Comparison of ENCODE assay signal across 9 cellular contexts in genomic region chr18:55861266-55861665, GRCh38.
DNase-seq lines count a peak whose midpoint lies in the region; TF ChIP-seq lines count a peak whose summit lies in the region.
"Had no signal": no experiment of that assay in that cellular context is flagged by ENCODE, and none has a peak within 500 bp of the region (broad histone marks: within the 10 kb centered on the region; RNA-seq: fewer than 3 reads in every experiment).

No MANE protein-coding gene starts in this region.

- H3K4me3 Mint-ChIP-seq in neural progenitor cell = no peak overlapping the region
- H3K4me3 Mint-ChIP-seq: activated naive CD8-positive, alpha-beta T cell treated with anti-CD3 and anti-CD28 coated beads, Interleukin-2, amount 10 ng/mL, durations not matched to agents 7 days and 5 days had no signal

- H3K4me3 ChIP-seq in OCI-LY1 (ENCODE audit: low read depth, low read length, poor library complexity, severe bottlenecking) (no peak overlapping the region), neural progenitor cell (no peak overlapping the region), ovary (no peak overlapping the region)

- TF ChIP-seq CTCF in OCI-LY1 (IDR thresholded peaks at IDR 0.05; ENCODE audit: low read length) (peak; percentile 30; the same call in 1 of the 2 replicates), neural progenitor cell (IDR thresholded peaks at IDR 0.05) (peak; percentile 57), ovary (IDR thresholded peaks at IDR 0.05) (no peak)

- no peaks in the 10 kb centered on the region for H3F3A ChIP-seq in OCI-LY1 (ENCODE audit: insufficient read depth, low read length)
- peaks cover 4% of the 10 kb centered on the region for H3F3A ChIP-seq in neural progenitor cell (ENCODE audit: low read depth)

- no peak overlapping the region for H3K27ac Mint-ChIP-seq in neural progenitor cell
- H3K27ac Mint-ChIP-seq: activated naive CD8-positive, alpha-beta T cell treated with anti-CD3 and anti-CD28 coated beads, Interleukin-2, amount 10 ng/mL, durations not matched to agents 7 days and 5 days had no signal

- intact Hi-C loops in ovary (cut with DNase I) = loop anchor here in 2 of 4 donors (10.0 kb wide), 2 partner anchors 456 to 626 kb away; no protein-coding TSS in a partner anchor

- H3K4me1 ChIP-seq in OCI-LY1 (ENCODE audit: insufficient read depth, low read length, severe bottlenecking) = no peaks in the 10 kb centered on the region
- H3K4me1 ChIP-seq in neural progenitor cell = peaks cover 60% of the 10 kb centered on the region
- peaks cover 4% of the 10 kb centered on the region for H3K4me1 ChIP-seq in ovary (ENCODE audit: insufficient read depth)

- H3K9me3 ChIP-seq in OCI-LY1 (ENCODE audit: low read length) = no peaks in the 10 kb centered on the region
- H3K9me3 ChIP-seq in neural progenitor cell (ENCODE audit: low read depth) = no peaks in the 10 kb centered on the region
- no peaks in the 10 kb centered on the region for H3K9me3 ChIP-seq in ovary

- H3K27me3 ChIP-seq in OCI-LY1 (ENCODE audit: insufficient read depth, low read length) (no peaks in the 10 kb centered on the region), neural progenitor cell (no peaks in the 10 kb centered on the region), ovary (no peaks in the 10 kb centered on the region)

- no peaks in the 10 kb centered on the region for H3K9me2 ChIP-seq in OCI-LY1 (ENCODE audit: low read depth, low read length)

- H3K27me3 Mint-ChIP-seq in neural progenitor cell (ENCODE audit: insufficient read depth, low read depth) = no peaks in the 10 kb centered on the region
- H3K27me3 Mint-ChIP-seq: activated naive CD8-positive, alpha-beta T cell treated with anti-CD3 and anti-CD28 coated beads, Interleukin-2, amount 10 ng/mL, durations not matched to agents 7 days and 5 days had no signal

- TF ChIP-seq POLR2A in erythroblast (IDR thresholded peaks at IDR 0.05; ENCODE audit: low read length) = no peak
- TF ChIP-seq POLR2A in ovary (IDR thresholded peaks at IDR 0.05) = no peak

- no peaks in the 10 kb centered on the region for H3K36me3 Mint-ChIP-seq in neural progenitor cell
- H3K36me3 Mint-ChIP-seq: activated naive CD8-positive, alpha-beta T cell treated with anti-CD3 and anti-CD28 coated beads, Interleukin-2, amount 10 ng/mL, durations not matched to agents 7 days and 5 days had no signal

- H3K9ac ChIP-seq in OCI-LY1 (ENCODE audit: low read length) (no peak overlapping the region), neural progenitor cell (no peak overlapping the region)

- TF ChIP-seq EP300 in ovary (IDR thresholded peaks at IDR 0.05) = no peak

- peaks cover 39% of the 10 kb centered on the region for H3K4me1 Mint-ChIP-seq in neural progenitor cell
- H3K4me1 Mint-ChIP-seq: activated naive CD8-positive, alpha-beta T cell treated with anti-CD3 and anti-CD28 coated beads, Interleukin-2, amount 10 ng/mL, durations not matched to agents 7 days and 5 days had no signal

- no peak overlapping the region for H3K4me2 ChIP-seq in OCI-LY1 (ENCODE audit: low read length)
- peak overlapping the region; percentile 29 for H3K4me2 ChIP-seq in neural progenitor cell

- H3K9me3 Mint-ChIP-seq in neural progenitor cell = peaks cover 5% of the 10 kb centered on the region
- H3K9me3 Mint-ChIP-seq: activated naive CD8-positive, alpha-beta T cell treated with anti-CD3 and anti-CD28 coated beads, Interleukin-2, amount 10 ng/mL, durations not matched to agents 7 days and 5 days had no signal

- DNase-seq in EH (ENCODE audit: low read depth) (peak; percentile 61), erythroblast (lab: John Stamatoyannopoulos, UW) (peak; percentile 13 to 38), neural progenitor cell (ENCODE audit: low spot score) (peak; percentile 49), NOMO-1 treated with dmso at 0.1 percent for 144 hours (lab: John Stamatoyannopoulos, UW; ENCODE audit: unreplicated experiment) (no peak), ovary (no peak)
- no peak for DNase-seq in activated CD4-positive, alpha-beta T cell treated with anti-CD3 and anti-CD28 coated beads, Interleukin-2, amount 50 U/mL, for 1 hour
- DNase-seq in activated effector memory CD4-positive, alpha-beta T cell treated with Interleukin-2 at 50 U/mL for 16 hours = no peak
- DNase-seq: activated naive CD8-positive, alpha-beta T cell treated with anti-CD3 and anti-CD28 coated beads, Interleukin-2, amount 10 ng/mL, durations not matched to agents 7 days and 5 days had no signal

- no peaks in the 10 kb centered on the region for H4K20me1 ChIP-seq in OCI-LY1 (ENCODE audit: insufficient read depth, low read length)
- H4K20me1 ChIP-seq in neural progenitor cell (ENCODE audit: low read depth) = no peaks in the 10 kb centered on the region

- H3K27ac ChIP-seq in OCI-LY1 (ENCODE audit: low read depth, low read length, poor library complexity, severe bottlenecking) (no peak overlapping the region), neural progenitor cell (no peak overlapping the region), ovary (no peak overlapping the region)

- WGBS in ovary, 3 donors = 78 to 81% (median 80%) methylated on average over 6 of the region's 6 CpGs

- H2AFZ ChIP-seq in OCI-LY1 (ENCODE audit: low read length) (no peak overlapping the region), neural progenitor cell (replicated peaks) (peak overlapping the region; percentile 36)

- H3K36me3 ChIP-seq in OCI-LY1 (ENCODE audit: insufficient read depth, low read length) = no peaks in the 10 kb centered on the region
- H3K36me3 ChIP-seq in neural progenitor cell = no peaks in the 10 kb centered on the region
- no peaks in the 10 kb centered on the region for H3K36me3 ChIP-seq in ovary

- H3K79me2 ChIP-seq in OCI-LY1 (ENCODE audit: insufficient read depth, low read length) (no peaks in the 10 kb centered on the region), neural progenitor cell (ENCODE audit: low read depth) (no peaks in the 10 kb centered on the region)

Comparison
In these comparisons a context has a peak if more than half of its experiments do, and no peak if none do; other contexts are left out.
1. DNase-seq: peak in EH (single experiment), erythroblast (2 of 2) and neural progenitor cell (single experiment); none in activated CD4-positive, alpha-beta T cell treated with anti-CD3 and anti-CD28 coated beads, Interleukin-2, amount 50 U/mL, for 1 hour (single experiment), NOMO-1 treated with dmso at 0.1 percent for 144 hours (single experiment), activated effector memory CD4-positive, alpha-beta T cell treated with Interleukin-2 at 50 U/mL for 16 hours (single experiment) and ovary (0 of 5).
2. CTCF ChIP-seq: peak in OCI-LY1 (single experiment) and neural progenitor cell (single experiment); none in ovary (0 of 3).